14 cellular contexts compared by ENCODE assay signal in genomic region chr1:47317841-47318240, GRCh38. TPM values are rescaled to one million over a fixed set of nuclear protein-coding genes. Genes with fewer than 3 reads are reported as not detected.
DNase-seq lines count a peak whose midpoint lies in the region; ATAC-seq and FAIRE-seq lines count a peak whose summit lies in the region.
"Had no signal": no experiment of that assay in that cellular context is flagged by ENCODE, and none has a peak within 500 bp of the region (broad histone marks: within the 10 kb centered on the region; RNA-seq: fewer than 3 reads in every experiment).

No MANE protein-coding gene starts in this region.

- no peak overlapping the region for H3K4me3 ChIP-seq in neuronal stem cell (ENCODE audit: low read length in 2 of 2)
- H3K4me3 ChIP-seq: BLaER1 treated with 17β-estradiol and CSF1 and Interleukin-3, amounts not matched to agents 10 nM and 100 nM; coronary artery had no signal

- ATAC-seq in GM19463 (IDR thresholded peaks at IDR 0.05; ENCODE audit: unreplicated experiment) = no peak
- no peak for ATAC-seq in stimulated activated memory B cell treated with anti-CD40 and anti-IgM and Interleukin-4, amounts not matched to agents 10 μg/mL and 1 μg/mL and 100 μg/mL, for 72 hours

- no peak overlapping the region for H4K8ac ChIP-seq in neuronal stem cell (ENCODE audit: low read depth, low read length)

- H3K4ac ChIP-seq in neuronal stem cell (ENCODE audit: low read length) = no peak overlapping the region

- no peaks in the 10 kb centered on the region for H3K27me3 Mint-ChIP-seq in stimulated activated memory B cell treated with anti-CD40 and anti-IgM and Interleukin-4, amounts not matched to agents 10 μg/mL and 1 μg/mL and 100 μg/mL, for 72 hours
- H3K27me3 Mint-ChIP-seq: activated CD4-positive, alpha-beta T cell treated with anti-CD3 and anti-CD28 coated beads, Interleukin-2, amount 10 ng/mL, durations not matched to agents 7 days and 5 days; memory B cell had no signal

- H3K14ac ChIP-seq in neuronal stem cell (ENCODE audit: low read length) = no peak overlapping the region

- H4K91ac ChIP-seq in neuronal stem cell (ENCODE audit: low read depth, low read length, poor library complexity) = no peak overlapping the region

- H3K4me1 ChIP-seq in neuronal stem cell (ENCODE audit: control insufficient read depth in 2 of 2, insufficient read depth in 1 of 2, low read depth in 1 of 2, low read length in 2 of 2) = peaks cover 0 to 3% of the 10 kb centered on the region in 2 donors

- no peaks in the 10 kb centered on the region for H3K79me1 ChIP-seq in neuronal stem cell (ENCODE audit: low read depth, low read length)

- H3K36me3 Mint-ChIP-seq in stimulated activated memory B cell treated with anti-CD40 and anti-IgM and Interleukin-4, amounts not matched to agents 10 μg/mL and 1 μg/mL and 100 μg/mL, for 72 hours = no peaks in the 10 kb centered on the region
- H3K36me3 Mint-ChIP-seq: memory B cell had no signal

- no peak overlapping the region for H2BK15ac ChIP-seq in neuronal stem cell (ENCODE audit: low read length)

- H3K4me1 Mint-ChIP-seq in stimulated activated memory B cell treated with anti-CD40 and anti-IgM and Interleukin-4, amounts not matched to agents 10 μg/mL and 1 μg/mL and 100 μg/mL, for 72 hours = peaks cover 13% of the 10 kb centered on the region

- peak overlapping the region; percentile 51 for H3K27ac ChIP-seq in epithelial cell of prostate
- no peak overlapping the region for H3K27ac ChIP-seq in neuronal stem cell (replicated peaks; ENCODE audit: low read length)
- H3K27ac ChIP-seq: BLaER1 treated with 17β-estradiol and CSF1 and Interleukin-3, amounts not matched to agents 10 nM and 100 nM; coronary artery had no signal

- H2AFZ ChIP-seq in neuronal stem cell (ENCODE audit: low read length) = peak overlapping the region; percentile 62

- H3K9ac ChIP-seq in neuronal stem cell (ENCODE audit: low read depth, low read length, poor library complexity) = no peak overlapping the region
- H3K9ac ChIP-seq: BLaER1 treated with 17β-estradiol and CSF1 and Interleukin-3, amounts not matched to agents 10 nM and 100 nM had no signal

- no peak overlapping the region for H2BK120ac ChIP-seq in neuronal stem cell (ENCODE audit: low read depth, low read length)

- no peak overlapping the region for H3K18ac ChIP-seq in neuronal stem cell (ENCODE audit: low read length)

- no peaks in the 10 kb centered on the region for H3K27me3 ChIP-seq in neuronal stem cell (ENCODE audit: control insufficient read depth in 3 of 3, insufficient read depth in 3 of 3, low read depth in 1 of 3, low read length in 3 of 3)
- H3K27me3 ChIP-seq: BLaER1 treated with 17β-estradiol and CSF1 and Interleukin-3, amounts not matched to agents 10 nM and 100 nM had no signal

- DNase-seq in ELF-1 (ENCODE audit: low read depth, low spot score) = peak; percentile 73
- peak; percentile 18 for DNase-seq in RCC 7860 (ENCODE audit: low spot score)
- no peak for DNase-seq in epithelial cell of prostate (ENCODE audit: low read depth, low spot score)
- no peak for DNase-seq in neuronal stem cell (ENCODE audit: low spot score)
- DNase-seq in NCI-H146 treated with DMSO at 0.1 percent for 48 hours (lab: John Stamatoyannopoulos, UW; ENCODE audit: unreplicated experiment) = no peak
- no peak for DNase-seq in activated CD4-positive, alpha-beta T cell treated with anti-CD3 and anti-CD28 coated beads, Interleukin-2, amount 50 U/mL, for 48 hours
- DNase-seq: activated CD4-positive, alpha-beta T cell treated with anti-CD3 and anti-CD28 coated beads, Interleukin-2, amount 10 ng/mL, durations not matched to agents 7 days and 5 days; activated T-cell treated with anti-CD3 and anti-CD28 coated beads, Interleukin-2, amount 50 U/mL, for 48 hours; RPMI8226 had no signal

- WGBS in neuronal stem cell (ENCODE audit: extremely low coverage in 2 of 2, insufficient read length in 2 of 2, insufficient replicate concordance in 1 of 2), 2 donors = no CpG with 5 or more reads among the region's 1 CpG

- H3K4me2 ChIP-seq in neuronal stem cell (ENCODE audit: insufficient read depth, low read length, poor library complexity, severe bottlenecking) = no peak overlapping the region
- H3K4me2 ChIP-seq: BLaER1 treated with 17β-estradiol and CSF1 and Interleukin-3, amounts not matched to agents 10 nM and 100 nM had no signal

- no peak overlapping the region for H3K23ac ChIP-seq in neuronal stem cell (ENCODE audit: low read depth, low read length, poor library complexity)

- no peak overlapping the region for H2BK12ac ChIP-seq in neuronal stem cell (ENCODE audit: low read length)

- no peaks in the 10 kb centered on the region for H3K36me3 ChIP-seq in neuronal stem cell (replicated peaks in 1 of 2; ENCODE audit: control insufficient read depth in 2 of 2, insufficient read depth in 2 of 2, low read length in 2 of 2)
- H3K36me3 ChIP-seq: BLaER1 treated with 17β-estradiol and CSF1 and Interleukin-3, amounts not matched to agents 10 nM and 100 nM had no signal

- H3K9me3 Mint-ChIP-seq in stimulated activated memory B cell treated with anti-CD40 and anti-IgM and Interleukin-4, amounts not matched to agents 10 μg/mL and 1 μg/mL and 100 μg/mL, for 72 hours = no peaks in the 10 kb centered on the region
- H3K9me3 Mint-ChIP-seq: activated CD4-positive, alpha-beta T cell treated with anti-CD3 and anti-CD28 coated beads, Interleukin-2, amount 10 ng/mL, durations not matched to agents 7 days and 5 days; memory B cell had no signal

- H2AK5ac ChIP-seq in neuronal stem cell (ENCODE audit: low read depth, low read length) = no peak overlapping the region

- H3K27ac Mint-ChIP-seq in stimulated activated memory B cell treated with anti-CD40 and anti-IgM and Interleukin-4, amounts not matched to agents 10 μg/mL and 1 μg/mL and 100 μg/mL, for 72 hours = no peak overlapping the region
- H3K27ac Mint-ChIP-seq: activated CD4-positive, alpha-beta T cell treated with anti-CD3 and anti-CD28 coated beads, Interleukin-2, amount 10 ng/mL, durations not matched to agents 7 days and 5 days; memory B cell had no signal

- no peaks in the 10 kb centered on the region for H3K9me3 ChIP-seq in neuronal stem cell (replicated peaks in 1 of 2; ENCODE audit: control insufficient read depth in 2 of 2, insufficient read depth in 1 of 2, low read depth in 1 of 2, low read length in 2 of 2)
- H3K9me3 ChIP-seq: BLaER1 treated with 17β-estradiol and CSF1 and Interleukin-3, amounts not matched to agents 10 nM and 100 nM had no signal

- H3K4me3 Mint-ChIP-seq in stimulated activated memory B cell treated with anti-CD40 and anti-IgM and Interleukin-4, amounts not matched to agents 10 μg/mL and 1 μg/mL and 100 μg/mL, for 72 hours = no peak overlapping the region
- H3K4me3 Mint-ChIP-seq: activated CD4-positive, alpha-beta T cell treated with anti-CD3 and anti-CD28 coated beads, Interleukin-2, amount 10 ng/mL, durations not matched to agents 7 days and 5 days; memory B cell had no signal

- no peak for FAIRE-seq in RCC 7860 (lab: Jason Lieb, UNC)

- H2BK5ac ChIP-seq in neuronal stem cell (ENCODE audit: low read length) = no peak overlapping the region

RNA-seq across cellular contexts. Expression of gene STIL, which starts 3.9 kb away (rescaled TPM):
- polyA plus RNA-seq in neuronal stem cell (2013, experiment 1 of 2) = 16.6 TPM
- polyA plus RNA-seq in neuronal stem cell (2013, experiment 2 of 2) = 16.8 TPM

RNA-seq across cellular contexts. Expression of gene CMPK1, which starts 15.7 kb away (rescaled TPM):
- polyA plus RNA-seq in neuronal stem cell (2013, experiment 1 of 2) = 34.9 TPM
- polyA plus RNA-seq in neuronal stem cell (2013, experiment 2 of 2) = 36.5 TPM

Comparison
In these comparisons a context has a peak if more than half of its experiments do, and no peak if none do; other contexts are left out.
1. DNase-seq: peak in ELF-1 (single experiment) and RCC 7860 (single experiment); none in epithelial cell of prostate (single experiment), neuronal stem cell (single experiment), NCI-H146 treated with DMSO at 0.1 percent for 48 hours (single experiment) and activated CD4-positive, alpha-beta T cell treated with anti-CD3 and anti-CD28 coated beads, Interleukin-2, amount 50 U/mL, for 48 hours (0 of 2).